21 cellular contexts compared by ENCODE assay signal in the genomic region with DNA sequence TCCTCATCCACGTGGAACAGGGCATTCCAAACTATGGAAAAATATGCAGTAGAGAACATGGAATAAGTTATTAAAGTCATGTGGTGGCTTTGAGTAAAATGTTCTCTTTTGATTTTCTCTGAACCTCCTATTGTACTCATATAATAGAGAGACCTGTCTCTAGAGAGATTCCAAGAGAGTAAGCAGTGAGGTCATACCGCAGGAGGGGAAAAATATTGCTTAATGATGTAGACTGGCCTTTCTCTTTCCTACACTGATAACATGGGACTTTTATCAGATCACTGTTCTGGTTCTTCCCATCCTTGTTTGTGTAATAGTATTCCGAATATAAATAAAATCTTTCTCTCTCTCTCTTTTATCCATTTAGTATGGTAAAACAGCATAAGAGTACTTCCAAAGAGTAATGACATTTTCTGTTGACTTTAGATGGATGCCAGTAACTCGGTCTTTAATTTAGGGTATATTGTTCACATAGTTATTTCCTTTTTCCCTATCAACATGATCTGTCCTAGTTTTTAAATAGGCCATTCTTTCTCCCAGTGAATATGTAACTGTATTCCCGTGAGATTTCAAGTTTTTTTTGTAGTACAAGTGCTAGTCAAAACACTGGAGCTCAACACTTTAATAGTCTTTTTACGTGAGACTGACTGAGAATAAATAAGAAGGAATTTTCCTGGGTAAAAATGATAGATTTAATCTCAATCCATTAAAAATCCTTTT.
"Had no signal": no experiment of that assay in that cellular context is flagged by ENCODE, and none has a peak within 500 bp of the region (broad histone marks: within the 10 kb centered on the region; RNA-seq: fewer than 3 reads in every experiment).

No MANE protein-coding gene starts in this region.

- H3K36me3 ChIP-seq: ovary, tibial nerve, uterus had no signal

- H3K27me3 ChIP-seq: ovary, tibial nerve, uterus had no signal

- DNase-seq: hippocampal formation; kidney glomerular epithelial cell; left cardiac atrium; mesendoderm; naive B cell; ovary; right cardiac atrium; stimulated activated CD4-positive, alpha-beta T cell treated with anti-CD3 and anti-CD28 coated beads, Interleukin-1b, Interleukin-23, amount 100 ng/mL, for 48 hours; stimulated activated CD4-positive, alpha-beta T cell treated with anti-CD3 and anti-CD28 coated beads, Interleukin-2, amount 100 ng/mL, for 48 hours; stimulated activated CD4-positive, alpha-beta T cell treated with anti-CD3 and anti-CD28 coated beads, Interleukin-4, amount 100 ng/mL, for 4 hours; stimulated activated CD8-positive, alpha-beta memory T cell treated with anti-CD3 and anti-CD28 coated beads, Interleukin-4, amount 100 ng/mL, for 48 hours; stimulated activated naive CD4-positive, alpha-beta T cell treated with Interleukin-2 at 50 U/mL for 16 hours; stimulated activated naive CD8-positive, alpha-beta T cell treated with anti-CD3 and anti-CD28 coated beads, Interleukin-15, amount 100 ng/mL, for 72 hours; substantia nigra; uterus had no signal

- H3K4me3 ChIP-seq: lung, ovary, smooth muscle cell, tibial nerve, uterus had no signal

- H3K27ac ChIP-seq: ovary, uterus had no signal

- ATAC-seq: left lobe of liver; natural killer cell treated with Interleukin-12 subunit alpha and Interleukin-12 subunit beta and Interleukin-15 and Interleukin-18, amount 100 ng/mL, for 72 hours; stimulated activated memory B cell treated with anti-CD40 and anti-IgM and Interleukin-4, amounts not matched to agents 10 μg/mL and 1 μg/mL and 100 μg/mL, for 72 hours; stimulated activated naive CD8-positive, alpha-beta T cell treated with anti-CD3 and anti-CD28 coated beads, Interleukin-15, amount 100 ng/mL, for 72 hours had no signal

- H3K9me3 ChIP-seq: ovary, uterus had no signal

- H3K4me1 ChIP-seq: uterus had no signal
